In the genomic region with DNA sequence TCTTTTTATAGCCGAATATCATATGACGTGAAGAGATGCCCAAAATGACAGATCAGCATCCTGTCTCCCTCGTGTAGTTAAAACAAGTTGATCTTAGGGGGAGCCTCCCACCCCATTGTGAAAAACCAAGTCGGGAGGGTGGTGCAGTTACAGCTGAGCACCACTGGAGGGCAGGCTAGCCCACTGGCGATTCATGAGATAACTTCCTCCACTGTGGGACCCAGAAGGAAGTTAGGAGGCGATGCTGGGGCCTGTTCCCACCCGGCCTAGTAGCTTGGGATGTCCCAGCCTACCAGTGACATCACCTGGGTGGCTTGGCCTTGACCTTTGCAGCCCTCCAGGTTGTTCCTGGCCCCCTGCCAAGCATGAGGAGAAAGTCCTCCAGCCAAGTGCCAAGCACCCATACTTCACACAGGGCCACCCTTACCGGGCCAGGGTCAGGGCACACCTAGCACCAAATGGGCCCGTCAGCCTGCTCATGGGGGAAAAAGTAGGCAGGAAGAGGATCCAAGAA, we compare ENCODE assay signal across 8 cellular contexts. TPM values are rescaled to one million over a fixed set of nuclear protein-coding genes. Genes with fewer than 3 reads are reported as not detected.
A peak's percentile ranks its signal among the peaks of the same experiment; 100 is the strongest.
DNase-seq lines count a peak whose midpoint lies in the region; ATAC-seq and TF ChIP-seq lines count a peak whose summit lies in the region.

No MANE protein-coding gene starts in this region.

- WGBS in heart right ventricle, 2 donors: 16 to 18% methylated on average over 9 of the region's 9 CpGs

- DNase-seq in SIG-M5 treated with dmso at 0.1 percent for 504 hours (lab: John Stamatoyannopoulos, UW; ENCODE audit: unreplicated experiment) (peak; percentile 79), SIG-M5 (lab: John Stamatoyannopoulos, UW) (no peak), Karpas-422 (peak; percentile 92), T follicular helper cell (ENCODE audit: low read depth) (peak; percentile 66), heart right ventricle (peak; percentile 62 to 74), putamen (ENCODE audit: low spot score) (peak; percentile 70)
- peak; percentile 45 for DNase-seq in activated naive CD8-positive, alpha-beta T cell treated with anti-CD3 and anti-CD28 coated beads, Interleukin-2, amount 50 U/mL, for 16 hours (ENCODE audit: low read depth, low spot score)

- H3K4me3 ChIP-seq in Karpas-422 (ENCODE audit: low read length) (no peak overlapping the region), heart right ventricle (no peak overlapping the region)

- H4K20me1 ChIP-seq in Karpas-422 (ENCODE audit: insufficient read depth, low read depth, low read length): no peaks in the 10 kb centered on the region

- H3K9ac ChIP-seq in Karpas-422 (ENCODE audit: low read length): no peak overlapping the region; the same call in 1 of the 2 replicates

- H3K9me3 ChIP-seq in Karpas-422 (ENCODE audit: low read length): no peaks in the 10 kb centered on the region
- no peaks in the 10 kb centered on the region for H3K9me3 ChIP-seq in heart right ventricle

- H3K27ac ChIP-seq in Karpas-422 (ENCODE audit: low read length): 0 out of 2 replicates have a peak overlapping the region, but pooled peaks have one; percentile 11
- peak overlapping the region in 5 of 10 donors; percentile 9 to 59 (median 27) for H3K27ac ChIP-seq in heart right ventricle

- H3K9me2 ChIP-seq in Karpas-422 (replicated peaks; ENCODE audit: insufficient read depth, low read length): no peaks in the 10 kb centered on the region

- intact Hi-C loops in heart right ventricle (cut with DNase I): loop anchor here in 9 of 10 donors (1.0 to 10.0 kb wide), 7 partner anchors 82 to 340 kb away; a partner anchor contains a TSS

- no peaks in the 10 kb centered on the region for H3K79me2 ChIP-seq in Karpas-422 (ENCODE audit: low read length)

- H3K27me3 ChIP-seq in Karpas-422 (ENCODE audit: low read length) (no peaks in the 10 kb centered on the region), heart right ventricle (no peaks in the 10 kb centered on the region)

- H3K36me3 ChIP-seq in Karpas-422 (ENCODE audit: insufficient read depth, low read length) (no peaks in the 10 kb centered on the region), heart right ventricle (peaks cover 0 to 47% (median 0%) of the 10 kb centered on the region in 9 donors)

- peak; percentile 78 to 89 (median 82) for ATAC-seq in heart right ventricle
- ATAC-seq in GM18870 (IDR thresholded peaks at IDR 0.05; ENCODE audit: unreplicated experiment): no peak

- peak; percentile 97 to 99 (median 98) for TF ChIP-seq CTCF in heart right ventricle (IDR thresholded peaks at IDR 0.05)

- H3K4me2 ChIP-seq in Karpas-422 (ENCODE audit: low read depth, low read length, poor library complexity, severe bottlenecking): no peak overlapping the region

- H3K4me1 ChIP-seq in Karpas-422 (ENCODE audit: low read length) (peaks cover 30% of the 10 kb centered on the region), heart right ventricle (peaks cover 0 to 14% (median 7%) of the 10 kb centered on the region in 9 donors)

- peak overlapping the region; percentile 57; the same call in 1 of the 2 replicates for H2AFZ ChIP-seq in Karpas-422 (ENCODE audit: low read length)

RNA-seq across cellular contexts. Expression of a gene that starts 8.1 kb away (rescaled TPM):
- total RNA-seq in Karpas-422 (2014; rRNA removed; shearing (Covaris generic); ENCODE audit: low replicate concordance): 4.6 and 5.1 TPM in 2 replicates
- total RNA-seq in heart right ventricle: 10 to 100 TPM in 6 of 10 donors, 1 to 10 TPM in 4; 6.5 to 18.0 (median 10.7) TPM
- polyA plus RNA-seq in heart right ventricle: 10 to 100 TPM; 23.5 to 32.1 TPM
